ENCODE assay signal across 23 cellular contexts in genomic region chr3:156516284-156516683, GRCh38. TPM values are rescaled to one million over a fixed set of nuclear protein-coding genes. Genes with fewer than 3 reads are reported as not detected.
A peak's percentile ranks its signal among the peaks of the same experiment; 100 is the strongest.
DNase-seq lines count a peak whose midpoint lies in the region; TF ChIP-seq lines count a peak whose summit lies in the region.
"Had no signal": no experiment of that assay in that cellular context is flagged by ENCODE, and none has a peak within 500 bp of the region (broad histone marks: within the 10 kb centered on the region; RNA-seq: fewer than 3 reads in every experiment).

No MANE protein-coding gene starts in this region.

- no peaks in the 10 kb centered on the region for H3K79me1 ChIP-seq in H9 (ENCODE audit: insufficient read depth, low read depth, low read length, poor library complexity, severe bottlenecking)

- H2BK20ac ChIP-seq in H9 (ENCODE audit: low read depth, low read length, poor library complexity, severe bottlenecking), result no peak overlapping the region

- H3K4me3 ChIP-seq in sigmoid colon, result no peak overlapping the region
- no peak overlapping the region for H3K4me3 ChIP-seq in SJCRH30
- H3K4me3 ChIP-seq: A549, colonic mucosa, MG63, stomach had no signal

- H3K4me1 ChIP-seq in H9 (ENCODE audit: insufficient read depth, low read length) (no peaks in the 10 kb centered on the region; the same call in 1 of the 2 replicates), sigmoid colon (peaks cover 0 to 27% (median 18%) of the 10 kb centered on the region in 4 donors), SJCRH30 (no peaks in the 10 kb centered on the region)
- H3K4me1 ChIP-seq: colonic mucosa had no signal

- no CpG with 5 or more reads among the region's 3 CpGs for WGBS in H9 (ENCODE audit: extremely low coverage, insufficient read length, low lambda C conversion rate)
- 88 to 92% methylated on average over 3 of the region's 3 CpGs for WGBS in sigmoid colon, 2 donors

- no peaks in the 10 kb centered on the region for H3K27me3 ChIP-seq in H9 (ENCODE audit: insufficient read depth, low read length)
- H3K27me3 ChIP-seq in sigmoid colon, result no peaks in the 10 kb centered on the region
- H3K27me3 ChIP-seq in SJCRH30, result no peaks in the 10 kb centered on the region
- H3K27me3 ChIP-seq: colonic mucosa, MG63, stomach had no signal

- H3K27ac Mint-ChIP-seq in H9, result peak overlapping the region in 2 of 3 experiments; percentile 67 to 80; a peak in 2 of 7 replicates
- H3K27ac Mint-ChIP-seq: activated naive CD8-positive, alpha-beta T cell treated with anti-CD3 and anti-CD28 coated beads for 36 hours; activated T-helper 17 cell treated with anti-CD3 and anti-CD28 coated beads, Interleukin-2, amount 50 U/mL, for 72 hours; effector memory CD8-positive, alpha-beta T cell; IgD-negative memory B cell; naive thymus-derived CD8-positive, alpha-beta T cell had no signal

- H2BK120ac ChIP-seq in H9 (ENCODE audit: low read depth, low read length, poor library complexity, severe bottlenecking), result no peak overlapping the region

- no peaks in the 10 kb centered on the region for H3K36me3 Mint-ChIP-seq in H9 (ENCODE audit: insufficient read depth in 1 of 3, low read depth in 3 of 3)
- H3K36me3 Mint-ChIP-seq: activated naive CD8-positive, alpha-beta T cell treated with anti-CD3 and anti-CD28 coated beads for 36 hours; IgD-negative memory B cell; naive thymus-derived CD8-positive, alpha-beta T cell had no signal

- TF ChIP-seq CTCF in H9 (conservative IDR thresholded peaks at IDR 0.05) (no peak), sigmoid colon (IDR thresholded peaks at IDR 0.05) (no peak)

- H3K36me3 ChIP-seq in sigmoid colon (no peaks in the 10 kb centered on the region), SJCRH30 (no peaks in the 10 kb centered on the region)
- H3K36me3 ChIP-seq: colonic mucosa, MG63, stomach had no signal

- no peak overlapping the region for H3K4me3 Mint-ChIP-seq in H9
- H3K4me3 Mint-ChIP-seq: activated naive CD8-positive, alpha-beta T cell treated with anti-CD3 and anti-CD28 coated beads for 36 hours; activated T-helper 17 cell treated with anti-CD3 and anti-CD28 coated beads, Interleukin-2, amount 50 U/mL, for 72 hours; effector memory CD8-positive, alpha-beta T cell; IgD-negative memory B cell; naive thymus-derived CD8-positive, alpha-beta T cell had no signal

- H3K4me2 ChIP-seq in H9 (ENCODE audit: insufficient read depth, insufficient read length, low read length), result no peak overlapping the region
- H3K4me2 ChIP-seq: A549 had no signal

- no peaks in the 10 kb centered on the region for H3K79me2 ChIP-seq in H9 (ENCODE audit: insufficient read depth, low read length)

- no peak overlapping the region for H3T11ph ChIP-seq in H9 (ENCODE audit: low read length)

- peaks cover 8 to 9% of the 10 kb centered on the region in 2 experiments for H3K4me1 Mint-ChIP-seq in H9
- H3K4me1 Mint-ChIP-seq: IgD-negative memory B cell; naive thymus-derived CD8-positive, alpha-beta T cell had no signal

- no peak overlapping the region for H3K56ac ChIP-seq in H9 (ENCODE audit: insufficient read length, low read depth, low read length)

- H2BK12ac ChIP-seq in H9 (ENCODE audit: insufficient read length, low read depth, low read length), result no peak overlapping the region

- H2AK5ac ChIP-seq in H9 (ENCODE audit: insufficient read length, low read length), result no peak overlapping the region

- H3K9me3 ChIP-seq in H9 (ENCODE audit: control insufficient read depth, low read depth, low read length) (no peaks in the 10 kb centered on the region), sigmoid colon (no peaks in the 10 kb centered on the region), SJCRH30 (replicated peaks) (no peaks in the 10 kb centered on the region)
- H3K9me3 ChIP-seq: A549, Caco-2, colonic mucosa, MG63, stomach had no signal

- no peak for TF ChIP-seq POLR2A in sigmoid colon (IDR thresholded peaks at IDR 0.05)

- no peak overlapping the region for H4K91ac ChIP-seq in H9 (ENCODE audit: insufficient read length, low read depth, low read length)

- no peaks in the 10 kb centered on the region for H3K23me2 ChIP-seq in H9 (ENCODE audit: insufficient read length, low read depth, low read length, poor library complexity, severe bottlenecking)

- H3K14ac ChIP-seq in H9 (ENCODE audit: insufficient read depth, low read length), result no peak overlapping the region

- no peak overlapping the region for H2AFZ ChIP-seq in H9 (ENCODE audit: low read length)

- no peak overlapping the region for H4K5ac ChIP-seq in H9 (ENCODE audit: insufficient read length, low read depth, low read length)

- no peak overlapping the region for H3K23ac ChIP-seq in H9 (ENCODE audit: insufficient read length, low read depth, low read length)

- no peaks in the 10 kb centered on the region for H3K9me3 Mint-ChIP-seq in H9
- H3K9me3 Mint-ChIP-seq: activated naive CD8-positive, alpha-beta T cell treated with anti-CD3 and anti-CD28 coated beads for 36 hours; activated T-helper 17 cell treated with anti-CD3 and anti-CD28 coated beads, Interleukin-2, amount 50 U/mL, for 72 hours; effector memory CD8-positive, alpha-beta T cell; IgD-negative memory B cell; naive thymus-derived CD8-positive, alpha-beta T cell had no signal

- no peaks in the 10 kb centered on the region for H4K20me1 ChIP-seq in H9 (ENCODE audit: control insufficient read depth, insufficient read depth, insufficient read length)

- DNase-seq in NCI-H446 (lab: John Stamatoyannopoulos, UW) (peak; percentile 12 to 70), NCI-H446 treated with DMSO at 0.1 percent for 48 hours (lab: John Stamatoyannopoulos, UW) (no peak), H9 (no peak), cerebellum (ENCODE audit: low spot score) (peak; percentile 57), sigmoid colon (no peak), NCI-H187 treated with DMSO at 0.1 percent for 48 hours (lab: John Stamatoyannopoulos, UW) (no peak), SJCRH30 (no peak)
- DNase-seq in activated T-cell treated with anti-CD3 and anti-CD28 coated beads, Interleukin-2, amount 50 U/mL, for 1 hour, result no peak
- DNase-seq: activated CD4-positive, alpha-beta T cell treated with anti-CD3 and anti-CD28 coated beads, Interleukin-2, amount 50 U/mL, for 1 hour; activated naive CD8-positive, alpha-beta T cell treated with anti-CD3 and anti-CD28 coated beads for 36 hours; Caco-2; colonic mucosa; effector memory CD8-positive, alpha-beta T cell; H7; MG63; naive thymus-derived CD8-positive, alpha-beta T cell; NCI-H226; retina; stimulated activated CD4-positive, alpha-beta T cell treated with anti-CD3 and anti-CD28 coated beads, Interleukin-15, amount 100 ng/mL, for 24 hours; stomach had no signal

- no peak overlapping the region for H3K27ac ChIP-seq in H9 (ENCODE audit: insufficient read length, low read depth, low read length)
- H3K27ac ChIP-seq in sigmoid colon, result peak overlapping the region in 3 of 4 donors; percentile 1 to 50 (median 35)
- no peak overlapping the region for H3K27ac ChIP-seq in SJCRH30
- H3K27ac ChIP-seq: A549, colonic mucosa, stomach had no signal

- H3K4ac ChIP-seq in H9 (ENCODE audit: low read depth, low read length), result no peak overlapping the region

- no peak overlapping the region for H3K18ac ChIP-seq in H9 (ENCODE audit: insufficient read length, low read depth, low read length)

- H3K27me3 Mint-ChIP-seq in H9 (ENCODE audit: low read depth), result no peaks in the 10 kb centered on the region; the same call in 1 of the 2 replicates
- H3K27me3 Mint-ChIP-seq: activated T-helper 17 cell treated with anti-CD3 and anti-CD28 coated beads, Interleukin-2, amount 50 U/mL, for 72 hours had no signal

- intact Hi-C loops in sigmoid colon (cut with DNase I), result no loop called here

- no peak overlapping the region for H4K8ac ChIP-seq in H9 (replicated peaks; ENCODE audit: insufficient read length, low read depth, low read length)

- TF ChIP-seq EP300 in sigmoid colon (IDR thresholded peaks at IDR 0.05), result no peak

- H2BK5ac ChIP-seq in H9 (ENCODE audit: insufficient read length, low read length), result no peak overlapping the region

- no peak overlapping the region for H3K9ac ChIP-seq in H9 (ENCODE audit: extremely low read depth, insufficient read length, low read length)

- no peak overlapping the region for H2BK15ac ChIP-seq in H9 (ENCODE audit: low read depth, low read length)

RNA-seq across cellular contexts. Expression of gene SSR3, which starts 38.6 kb away (rescaled TPM):
- total RNA-seq in H9 (2021) (176 and 177 TPM in 2 replicates), cerebellum (77.5 TPM), sigmoid colon (100 to 1,000 TPM in 1 of 4 donors, 10 to 100 TPM in 3; 78.1 to 113 (median 90.4) TPM)
- polyA plus RNA-seq in sigmoid colon, result 100 to 1,000 TPM in 1 of 3 donors, 10 to 100 TPM in 2; 59.2 to 102 (median 61.9) TPM
- 149 and 158 TPM in 2 replicates for total RNA-seq in SJCRH30 (2014; rRNA removed; shearing (Covaris generic))

Comparison
In these comparisons a context has a peak if more than half of its experiments do, and no peak if none do; other contexts are left out.
1. DNase-seq: peak in NCI-H446 (2 of 2) and cerebellum (single experiment); none in NCI-H446 treated with DMSO at 0.1 percent for 48 hours (single experiment), H9 (single experiment), sigmoid colon (single experiment), NCI-H187 treated with DMSO at 0.1 percent for 48 hours (single experiment), activated T-cell treated with anti-CD3 and anti-CD28 coated beads, Interleukin-2, amount 50 U/mL, for 1 hour (single experiment) and SJCRH30 (0 of 2).
2. H3K27ac ChIP-seq: peak in sigmoid colon (3 of 4); none in H9 (single experiment) and SJCRH30 (single experiment).